In genomic region chr16:17301184-17301583, GRCh38 we compare ENCODE assay signal across 12 cellular contexts.
"Had no signal": no experiment of that assay in that cellular context is flagged by ENCODE, and none has a peak within 500 bp of the region (broad histone marks: within the 10 kb centered on the region; RNA-seq: fewer than 3 reads in every experiment).

No MANE protein-coding gene starts in this region.

- DNase-seq: activated CD4-positive, alpha-beta T cell treated with anti-CD3 and anti-CD28 coated beads for 4 hours; activated naive CD4-positive, alpha-beta T cell; foreskin melanocyte; heart left ventricle; sigmoid colon; stimulated activated CD4-positive, alpha-beta T cell treated with anti-CD3 and anti-CD28 coated beads, Interleukin-2, amount 100 ng/mL, for 48 hours; T1000; WERI-Rb-1 had no signal

- H3K36me3 ChIP-seq: heart left ventricle, prostate gland, sigmoid colon, WERI-Rb-1 had no signal

- H3K9me3 ChIP-seq: heart left ventricle, prostate gland, sigmoid colon had no signal

- H3K36me3 Mint-ChIP-seq: natural killer cell treated with Interleukin-12 subunit alpha and Interleukin-12 subunit beta and Interleukin-15 and Interleukin-18, amount 100 ng/mL, for 72 hours had no signal

- H3K27ac ChIP-seq: heart left ventricle, prostate gland, WERI-Rb-1 had no signal

- H3K4me3 ChIP-seq: heart left ventricle, prostate gland, sigmoid colon had no signal

- ATAC-seq: heart left ventricle; natural killer cell treated with Interleukin-12 subunit alpha and Interleukin-12 subunit beta and Interleukin-15 and Interleukin-18, amount 100 ng/mL, for 72 hours had no signal

- H3K27ac Mint-ChIP-seq: activated T-helper 1 cell treated with anti-CD3 and anti-CD28 coated beads, Interleukin-12 subunit alpha, Interleukin-12 subunit beta, Interleukin-2, Interleukin-4 antibody, amounts not matched to agents 30 ng/mL and 10 ng/mL and 1 ng/mL, durations not matched to agents 14 hours and 24 hours and 36 hours; stimulated activated naive CD8-positive, alpha-beta T cell treated with anti-CD3 and anti-CD28 coated beads, Interleukin-15, Interleukin-2, amounts not matched to agents 100 ng/mL and 50 ng/mL, for 24 hours had no signal

- H3K9me3 Mint-ChIP-seq: activated T-helper 1 cell treated with anti-CD3 and anti-CD28 coated beads, Interleukin-12 subunit alpha, Interleukin-12 subunit beta, Interleukin-2, Interleukin-4 antibody, amounts not matched to agents 30 ng/mL and 10 ng/mL and 1 ng/mL, durations not matched to agents 14 hours and 24 hours and 36 hours; natural killer cell treated with Interleukin-12 subunit alpha and Interleukin-12 subunit beta and Interleukin-15 and Interleukin-18, amount 100 ng/mL, for 72 hours; stimulated activated naive CD8-positive, alpha-beta T cell treated with anti-CD3 and anti-CD28 coated beads, Interleukin-15, Interleukin-2, amounts not matched to agents 100 ng/mL and 50 ng/mL, for 24 hours had no signal

- H3K27me3 ChIP-seq: heart left ventricle, sigmoid colon had no signal
